18 cellular contexts compared by ENCODE assay signal in the genomic region with DNA sequence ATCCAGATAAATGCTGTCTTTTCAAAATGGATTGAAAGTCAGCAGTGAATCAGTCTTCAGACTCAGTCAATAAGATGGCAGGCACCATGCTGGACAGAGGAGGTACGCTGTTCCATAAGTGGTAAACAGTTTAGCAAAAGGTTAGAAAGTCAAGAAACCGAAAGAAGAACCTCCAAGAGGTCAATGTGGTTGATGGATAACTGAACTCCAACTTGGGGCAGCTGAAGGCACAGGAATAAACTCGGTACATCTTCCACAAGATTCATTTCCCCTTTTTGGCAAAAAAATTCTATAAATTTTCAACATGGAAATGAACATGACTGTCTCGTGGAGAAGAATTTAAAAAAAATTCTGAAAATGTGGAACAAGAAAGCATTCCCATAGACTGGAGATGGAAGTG. TPM values are rescaled to one million over a fixed set of nuclear protein-coding genes. Genes with fewer than 3 reads are reported as not detected.
DNase-seq lines count a peak whose midpoint lies in the region; ATAC-seq, FAIRE-seq and TF ChIP-seq lines count a peak whose summit lies in the region.
"Had no signal": no experiment of that assay in that cellular context is flagged by ENCODE, and none has a peak within 500 bp of the region (broad histone marks: within the 10 kb centered on the region; RNA-seq: fewer than 3 reads in every experiment).

No MANE protein-coding gene starts in this region.

- H4K20me1 ChIP-seq in OCI-LY7 (ENCODE audit: insufficient read depth, low read length) = no peaks in the 10 kb centered on the region

- POLR2A ChIA-PET in OCI-LY7 (lab: Charles Lee) = interaction anchor here (0.6 to 6.4 kb wide), 8 partner anchors 11 to 52 kb away, joined by 3 to 134 read pairs (median 12); a partner anchor contains a TSS
- POLR2A ChIA-PET in CD4-positive, alpha-beta T cell (lab: Charles Lee) = no interaction called here

- intact Hi-C loops in OCI-LY7 (cut with micrococcal nuclease; ENCODE audit: unreplicated experiment) (no loop called here), adrenal gland (cut with DNase I) (no loop called here)
- intact Hi-C loops in CD4-positive, alpha-beta T cell (cut with DNase I, micrococcal nuclease) = no loop called here

- 58 to 67% (median 65%) methylated on average over 4 of the region's 4 CpGs for WGBS in adrenal gland, 4 donors

- DNase-seq in GM12892 (ENCODE audit: insufficient read length) = no peak
- DNase-seq in NB4 (ENCODE audit: low read depth) = peak; percentile 43
- DNase-seq in OCI-LY7 (ENCODE audit: low spot score) = no peak
- DNase-seq in CD4-positive, alpha-beta T cell = no peak
- DNase-seq in D341Med (ENCODE audit: low spot score) = no peak
- DNase-seq in adrenal gland = no peak
- DNase-seq in NCI-H1694 (lab: John Stamatoyannopoulos, UW) = no peak
- DNase-seq: H7, KG1, MG63, NCI-H1436, NCI-H2029 treated with DMSO at 0.1 percent for 48 hours, NCI-H82, PC-9, T-cell, T-helper 9 cell had no signal

- peak overlapping the region; percentile 65 for H3K4me2 ChIP-seq in OCI-LY7 (ENCODE audit: low read length)
- H3K4me2 ChIP-seq: PC-9 had no signal

- peaks cover 6% of the 10 kb centered on the region for H3K36me3 Mint-ChIP-seq in stimulated activated memory B cell treated with anti-CD40 and anti-IgM and Interleukin-4, amounts not matched to agents 10 μg/mL and 1 μg/mL and 100 μg/mL, for 72 hours
- no peaks in the 10 kb centered on the region for H3K36me3 Mint-ChIP-seq in CD4-positive, alpha-beta T cell (ENCODE audit: low read depth)

- H3K27me3 Mint-ChIP-seq in stimulated activated memory B cell treated with anti-CD40 and anti-IgM and Interleukin-4, amounts not matched to agents 10 μg/mL and 1 μg/mL and 100 μg/mL, for 72 hours = no peaks in the 10 kb centered on the region
- H3K27me3 Mint-ChIP-seq in CD4-positive, alpha-beta T cell = peaks cover 4% of the 10 kb centered on the region
- H3K27me3 Mint-ChIP-seq: B cell had no signal

- H3K9me2 ChIP-seq in OCI-LY7 (ENCODE audit: insufficient read depth, low read length) = no peaks in the 10 kb centered on the region

- peak overlapping the region; percentile 95 for H3K27ac Mint-ChIP-seq in stimulated activated memory B cell treated with anti-CD40 and anti-IgM and Interleukin-4, amounts not matched to agents 10 μg/mL and 1 μg/mL and 100 μg/mL, for 72 hours
- H3K27ac Mint-ChIP-seq in CD4-positive, alpha-beta T cell = no peak overlapping the region
- H3K27ac Mint-ChIP-seq: T-cell had no signal

- ATAC-seq in stimulated activated memory B cell treated with anti-CD40 and anti-IgM and Interleukin-4, amounts not matched to agents 10 μg/mL and 1 μg/mL and 100 μg/mL, for 72 hours = no peak
- ATAC-seq in CD4-positive, alpha-beta T cell (ENCODE audit: poor library complexity) = no peak
- ATAC-seq: T-cell had no signal

- H3K27ac ChIP-seq in OCI-LY7 (ENCODE audit: low read depth, low read length, poor library complexity, severe bottlenecking) (peak overlapping the region; percentile 99), adrenal gland (no peak overlapping the region)
- no peak overlapping the region for H3K27ac ChIP-seq in CD4-positive, alpha-beta T cell (ENCODE audit: low read depth, low read length)
- H3K27ac ChIP-seq: PC-9 had no signal

- H3K4me3 Mint-ChIP-seq in stimulated activated memory B cell treated with anti-CD40 and anti-IgM and Interleukin-4, amounts not matched to agents 10 μg/mL and 1 μg/mL and 100 μg/mL, for 72 hours = no peak overlapping the region
- no peak overlapping the region for H3K4me3 Mint-ChIP-seq in CD4-positive, alpha-beta T cell
- H3K4me3 Mint-ChIP-seq: T-cell had no signal

- FAIRE-seq in GM12892 (lab: Jason Lieb, UNC) = peak; percentile 68

- no peaks in the 10 kb centered on the region for H3K9me3 Mint-ChIP-seq in stimulated activated memory B cell treated with anti-CD40 and anti-IgM and Interleukin-4, amounts not matched to agents 10 μg/mL and 1 μg/mL and 100 μg/mL, for 72 hours
- H3K9me3 Mint-ChIP-seq in CD4-positive, alpha-beta T cell = no peaks in the 10 kb centered on the region

- peaks cover 66% of the 10 kb centered on the region for H3K4me1 Mint-ChIP-seq in stimulated activated memory B cell treated with anti-CD40 and anti-IgM and Interleukin-4, amounts not matched to agents 10 μg/mL and 1 μg/mL and 100 μg/mL, for 72 hours
- H3K4me1 Mint-ChIP-seq in CD4-positive, alpha-beta T cell (ENCODE audit: low read depth) = no peaks in the 10 kb centered on the region

- H3K9me3 ChIP-seq in OCI-LY7 (ENCODE audit: low read length) (no peaks in the 10 kb centered on the region), adrenal gland (replicated peaks in 1 of 3) (no peaks in the 10 kb centered on the region)
- no peaks in the 10 kb centered on the region for H3K9me3 ChIP-seq in CD4-positive, alpha-beta T cell (ENCODE audit: control insufficient read depth, low read length)
- H3K9me3 ChIP-seq: MG63 had no signal

- no TSS peak for BruUV-seq in OCI-LY7 (replicated peaks; lab: Mats Ljungman, UMichigan)

- H3K4me3 ChIP-seq in NB4 (ENCODE audit: low read depth, low read length) = no peak overlapping the region
- no peak overlapping the region for H3K4me3 ChIP-seq in OCI-LY7 (ENCODE audit: low read depth, low read length, poor library complexity, severe bottlenecking)
- no peak overlapping the region for H3K4me3 ChIP-seq in adrenal gland
- H3K4me3 ChIP-seq: MG63, PC-9 had no signal

- no peaks in the 10 kb centered on the region; the same call in 1 of the 2 replicates for H3K36me3 ChIP-seq in OCI-LY7 (ENCODE audit: insufficient read depth, low read length)
- H3K36me3 ChIP-seq in adrenal gland (replicated peaks in 1 of 2) = no peaks in the 10 kb centered on the region
- H3K36me3 ChIP-seq: MG63 had no signal

- peaks cover 7% of the 10 kb centered on the region; the same call in 1 of the 2 replicates for H3K79me2 ChIP-seq in OCI-LY7 (ENCODE audit: insufficient read depth, low read depth, low read length)

- H3K4me1 ChIP-seq in OCI-LY7 (ENCODE audit: insufficient read depth, low read length, poor library complexity, severe bottlenecking) (peaks cover 84% of the 10 kb centered on the region), adrenal gland (replicated peaks in 1 of 2) (peaks cover 0 to 5% of the 10 kb centered on the region in 2 donors)

- peak overlapping the region; percentile 50; the same call in 1 of the 2 replicates for H2AFZ ChIP-seq in OCI-LY7 (ENCODE audit: low read length)
- H2AFZ ChIP-seq: PC-9 had no signal

- no peaks in the 10 kb centered on the region for H3K27me3 ChIP-seq in CD4-positive, alpha-beta T cell (ENCODE audit: control insufficient read depth, insufficient read depth, low read length)
- no peaks in the 10 kb centered on the region for H3K27me3 ChIP-seq in adrenal gland
- H3K27me3 ChIP-seq: MG63 had no signal

- CTCF ChIA-PET in OCI-LY7 (lab: Charles Lee; ENCODE audit: unreplicated experiment) = no interaction called here
- CTCF ChIA-PET in CD4-positive, alpha-beta T cell (lab: Charles Lee) = no interaction called here

- TF ChIP-seq POLR2A in GM12892 (IDR thresholded peaks at IDR 0.05; ENCODE audit: low read depth, low read length) (no peak), NB4 (IDR thresholded peaks at IDR 0.05; ENCODE audit: extremely low read depth, insufficient read length) (no peak), adrenal gland (IDR thresholded peaks at IDR 0.05) (no peak)

- TF ChIP-seq CTCF in NB4 (IDR thresholded peaks at IDR 0.05; ENCODE audit: low read depth, low read length) (no peak), OCI-LY7 (conservative IDR thresholded peaks at IDR 0.05; ENCODE audit: low read length) (no peak; the same call in 1 of the 2 replicates), adrenal gland (IDR thresholded peaks at IDR 0.05) (no peak)
- TF ChIP-seq CTCF in CD4-positive, alpha-beta T cell (IDR thresholded peaks at IDR 0.05) = no peak

RNA-seq across cellular contexts. Expression of a gene that starts 18.4 kb away (rescaled TPM):
- polyA plus RNA-seq in GM12892 (2012; ENCODE audit: missing spikeins) = 50.1 TPM
- total RNA-seq in OCI-LY7 (2014; rRNA removed; shearing (Covaris generic)) = 173 and 180 TPM in 2 replicates
- 301 and 313 TPM in 2 replicates for total RNA-seq in OCI-LY7 (2022)
- total RNA-seq in CD4-positive, alpha-beta T cell = 10 to 100 TPM; 34.9 to 36.5 TPM
- 10 to 100 TPM in 4 of 8 donors, 1 to 10 TPM in 4; 2.3 to 23.7 (median 8.6) TPM for total RNA-seq in adrenal gland
- polyA plus RNA-seq in adrenal gland = 10 to 100 TPM in 1 of 3 donors, 1 to 10 TPM in 2; 2.7 to 14.2 (median 2.8) TPM

RNA-seq across cellular contexts. Expression of a gene that starts 32.8 kb away (rescaled TPM):
- 39.1 TPM for polyA plus RNA-seq in GM12892 (2012; ENCODE audit: missing spikeins)
- 33.4 and 44.0 TPM in 2 replicates for total RNA-seq in OCI-LY7 (2014; rRNA removed; shearing (Covaris generic))
- total RNA-seq in OCI-LY7 (2022) = 51.2 and 53.8 TPM in 2 replicates
- 1 to 10 TPM; 7.2 to 9.1 TPM for total RNA-seq in CD4-positive, alpha-beta T cell
- 10 to 100 TPM; 32.7 to 62.8 (median 40.6) TPM for total RNA-seq in adrenal gland
- polyA plus RNA-seq in adrenal gland = 10 to 100 TPM; 22.9 to 52.9 (median 28.6) TPM

Comparison
In these comparisons a context has a peak if more than half of its experiments do, and no peak if none do; other contexts are left out.
1. RNA of a gene that starts 18.4 kb away (total RNA-seq): 173 to 313 TPM in OCI-LY7; 34.9 to 36.5 TPM in CD4-positive, alpha-beta T cell and 2.3 to 23.7 TPM in adrenal gland; every median in the first group is over 4 times any median in the second.